Comparison of ENCODE assay signal across 8 cellular contexts in genomic region chr16:81730090-81731051, GRCh38. TPM values are rescaled to one million over a fixed set of nuclear protein-coding genes. Genes with fewer than 3 reads are reported as not detected.
A peak's percentile ranks its signal among the peaks of the same experiment; 100 is the strongest.
DNase-seq lines count a peak whose midpoint lies in the region; ATAC-seq and TF ChIP-seq lines count a peak whose summit lies in the region.

No MANE protein-coding gene starts in this region.

- TF ChIP-seq CTCF in AG04450 (IDR thresholded peaks at IDR 0.05; ENCODE audit: low read depth, low read length): peak; percentile 53
- TF ChIP-seq CTCF in epithelial cell of esophagus (IDR thresholded peaks at IDR 0.05; ENCODE audit: insufficient read depth, low read depth, low read length, missing control alignments): peak; percentile 63

- H3K27ac ChIP-seq in AG04450 (ENCODE audit: low read depth, low read length): no peak overlapping the region

- POLR2A ChIA-PET in AG04450 (lab: Yijun Ruan, JAX): interaction anchor here (0.7 kb wide), 1 partner anchor 10 kb away, joined by 3 read pairs; no protein-coding TSS in a partner anchor

- H3K4me3 ChIP-seq in AG04450 (ENCODE audit: low read depth, low read length): peak overlapping the region; percentile 56
- peak overlapping the region; percentile 10 for H3K4me3 ChIP-seq in epithelial cell of esophagus (ENCODE audit: low read length)

- peaks cover 7% of the 10 kb centered on the region for H3K27me3 ChIP-seq in AG04450 (ENCODE audit: control insufficient read depth, insufficient read depth, low read length)

- H3K9me3 ChIP-seq in AG04450 (ENCODE audit: control insufficient read depth, insufficient read depth, low read length): no peaks in the 10 kb centered on the region; the same call in 1 of the 2 replicates

- DNase-seq in AG04450 (ENCODE audit: low read depth, low spot score) (no peak), NCI-H524 treated with DMSO at 0.1 percent for 48 hours (lab: John Stamatoyannopoulos, UW) (peak; percentile 74), activated T-cell treated with anti-CD3 and anti-CD28 coated beads for 1 hour (ENCODE audit: low read depth) (peak; percentile 40), epithelial cell of esophagus (ENCODE audit: low read depth) (peak; percentile 59), middle frontal gyrus (ENCODE audit: extremely low spot score, low spot score) (peak; percentile 69)
- peak; percentile 40 to 56 for DNase-seq in stimulated activated CD8-positive, alpha-beta memory T cell treated with anti-CD3 and anti-CD28 coated beads, Interleukin-2, amount 100 ng/mL, for 48 hours (ENCODE audit: low read depth in 2 of 2)

- CTCF ChIA-PET in AG04450 (lab: Charles Lee): interaction anchor here (0.7 to 1.9 kb wide), 8 partner anchors 17 to 726 kb away, joined by 3 to 6 read pairs (median 3); no protein-coding TSS in a partner anchor

- ATAC-seq in GM19023 (IDR thresholded peaks at IDR 0.05; ENCODE audit: unreplicated experiment) (peak; percentile 82), HG03342 (IDR thresholded peaks at IDR 0.05; ENCODE audit: unreplicated experiment) (peak; percentile 79)

RNA-seq across cellular contexts. Expression of gene PLCG2, which starts 48.7 kb away (rescaled TPM):
- polyA plus RNA-seq in AG04450 (2011; rRNA removed): 0.07 and 0.16 TPM in 2 replicates
- 0.30 and 0.74 TPM in 2 replicates for polyA minus RNA-seq in AG04450 (2011; rRNA and poly(A)+ RNA removed)
